15 cellular contexts compared by ENCODE assay signal in genomic region chr16:11431915-11432465, GRCh38.
DNase-seq lines count a peak whose midpoint lies in the region; ATAC-seq lines count a peak whose summit lies in the region.
"Had no signal": no experiment of that assay in that cellular context is flagged by ENCODE, and none has a peak within 500 bp of the region (broad histone marks: within the 10 kb centered on the region; RNA-seq: fewer than 3 reads in every experiment).

No MANE protein-coding gene starts in this region.

- peaks cover 25% of the 10 kb centered on the region for H3K4me1 Mint-ChIP-seq in dendritic cell treated with granulocyte-macrophage colony-stimulating factor and Interleukin-4, amounts not matched to agents 40 ng/mL and 50 ng/mL, for 4 days (ENCODE audit: low read depth)
- no peaks in the 10 kb centered on the region for H3K4me1 Mint-ChIP-seq in activated CD4-positive, alpha-beta T cell treated with anti-CD3 and anti-CD28 coated beads, Interleukin-2, amount 10 ng/mL, durations not matched to agents 7 days and 5 days
- H3K4me1 Mint-ChIP-seq: B cell; CD4-positive, alpha-beta memory T cell had no signal

- no peaks in the 10 kb centered on the region for H3K36me3 ChIP-seq in mesendoderm (ENCODE audit: control insufficient read depth, insufficient read depth, low read length)

- peak overlapping the region; percentile 35 for H3K27ac Mint-ChIP-seq in dendritic cell treated with granulocyte-macrophage colony-stimulating factor and Interleukin-4, amounts not matched to agents 40 ng/mL and 50 ng/mL, for 4 days
- no peak overlapping the region for H3K27ac Mint-ChIP-seq in activated CD4-positive, alpha-beta T cell treated with anti-CD3 and anti-CD28 coated beads, Interleukin-2, amount 10 ng/mL, durations not matched to agents 7 days and 5 days
- H3K27ac Mint-ChIP-seq: B cell had no signal

- intact Hi-C loops in dendritic cell treated with granulocyte-macrophage colony-stimulating factor and Interleukin-4, amounts not matched to agents 40 ng/mL and 50 ng/mL, for 4 days (cut with micrococcal nuclease): no loop called here

- no peak overlapping the region for H2BK5ac ChIP-seq in mesendoderm (ENCODE audit: low read length)

- no peak overlapping the region for H3K4me3 Mint-ChIP-seq in dendritic cell treated with granulocyte-macrophage colony-stimulating factor and Interleukin-4, amounts not matched to agents 40 ng/mL and 50 ng/mL, for 4 days
- H3K4me3 Mint-ChIP-seq in activated CD4-positive, alpha-beta T cell treated with anti-CD3 and anti-CD28 coated beads, Interleukin-2, amount 10 ng/mL, durations not matched to agents 7 days and 5 days: no peak overlapping the region
- H3K4me3 Mint-ChIP-seq: B cell; CD4-positive, alpha-beta memory T cell; IgD-negative memory B cell had no signal

- H3K23ac ChIP-seq in mesendoderm (ENCODE audit: low read length): no peak overlapping the region

- no peak overlapping the region for H4K5ac ChIP-seq in mesendoderm (ENCODE audit: low read length)

- H3K27ac ChIP-seq in mesendoderm (ENCODE audit: low read depth, low read length): no peak overlapping the region

- no peaks in the 10 kb centered on the region for H3K79me2 ChIP-seq in mesendoderm (ENCODE audit: control insufficient read depth, insufficient read depth, low read length)

- peak; percentile 34 for DNase-seq in EL
- peak; percentile 28 for DNase-seq in MV-4-11 (lab: John Stamatoyannopoulos, UW)
- DNase-seq in mesendoderm: peak; percentile 16
- no peak for DNase-seq in activated CD4-positive, alpha-beta T cell treated with anti-CD3 and anti-CD28 coated beads, Interleukin-2, amount 10 ng/mL, durations not matched to agents 7 days and 5 days
- DNase-seq in NCI-H187 treated with DMSO at 0.1 percent for 48 hours (lab: John Stamatoyannopoulos, UW): no peak
- DNase-seq: CD4-positive, alpha-beta memory T cell; DND-41; H7; NCI-H1048; NCI-H1694; NCI-H446 had no signal

- WGBS in mesendoderm (ENCODE audit: extremely low coverage, insufficient coverage, low lambda C conversion rate): no CpG with 5 or more reads among the region's 4 CpGs

- H2BK120ac ChIP-seq in mesendoderm (ENCODE audit: low read depth, low read length): no peak overlapping the region

- H2BK15ac ChIP-seq in mesendoderm (replicated peaks; ENCODE audit: low read depth): no peak overlapping the region

- CTCF ChIA-PET in activated CD4-positive, alpha-beta T cell treated with anti-CD3 and anti-CD28 coated beads, Interleukin-2, amount 10 ng/mL, durations not matched to agents 7 days and 5 days (lab: Charles Lee): interaction anchor here (0.9 kb wide), 1 partner anchor 206 kb away, joined by 3 read pairs; no protein-coding TSS in a partner anchor

- no peaks in the 10 kb centered on the region for H3K27me3 ChIP-seq in mesendoderm (ENCODE audit: insufficient read depth, low read length, poor library complexity)

- H3K27me3 Mint-ChIP-seq in dendritic cell treated with granulocyte-macrophage colony-stimulating factor and Interleukin-4, amounts not matched to agents 40 ng/mL and 50 ng/mL, for 4 days: peaks cover 14% of the 10 kb centered on the region
- no peaks in the 10 kb centered on the region for H3K27me3 Mint-ChIP-seq in activated CD4-positive, alpha-beta T cell treated with anti-CD3 and anti-CD28 coated beads, Interleukin-2, amount 10 ng/mL, durations not matched to agents 7 days and 5 days
- H3K27me3 Mint-ChIP-seq: B cell had no signal

- H4K8ac ChIP-seq in mesendoderm (ENCODE audit: low read depth, low read length): no peak overlapping the region

- no peak overlapping the region for H3K56ac ChIP-seq in mesendoderm (ENCODE audit: low read length)

- no peaks in the 10 kb centered on the region for H3K36me3 Mint-ChIP-seq in dendritic cell treated with granulocyte-macrophage colony-stimulating factor and Interleukin-4, amounts not matched to agents 40 ng/mL and 50 ng/mL, for 4 days (ENCODE audit: low read depth)
- no peaks in the 10 kb centered on the region for H3K36me3 Mint-ChIP-seq in activated CD4-positive, alpha-beta T cell treated with anti-CD3 and anti-CD28 coated beads, Interleukin-2, amount 10 ng/mL, durations not matched to agents 7 days and 5 days (ENCODE audit: low read depth)
- H3K36me3 Mint-ChIP-seq: CD4-positive, alpha-beta memory T cell had no signal

- no peaks in the 10 kb centered on the region for H3K79me1 ChIP-seq in mesendoderm (ENCODE audit: low read length)

- no peaks in the 10 kb centered on the region for H3K4me1 ChIP-seq in mesendoderm (ENCODE audit: control insufficient read depth, low read depth, low read length)

- no peak overlapping the region for H2AK5ac ChIP-seq in mesendoderm (ENCODE audit: low read length)

- ATAC-seq in HG03196 (IDR thresholded peaks at IDR 0.05; ENCODE audit: unreplicated experiment): no peak

- POLR2A ChIA-PET in activated CD4-positive, alpha-beta T cell treated with anti-CD3 and anti-CD28 coated beads, Interleukin-2, amount 10 ng/mL, durations not matched to agents 7 days and 5 days (lab: Charles Lee): no interaction called here

- no peak overlapping the region for H3K4me3 ChIP-seq in mesendoderm (ENCODE audit: low read length)

- H3K4me2 ChIP-seq in mesendoderm (ENCODE audit: low read length): no peak overlapping the region

- no peak overlapping the region for H3K18ac ChIP-seq in mesendoderm (ENCODE audit: low read length)

- H3K9ac ChIP-seq in mesendoderm (ENCODE audit: low read length): no peak overlapping the region

- H3K4ac ChIP-seq in mesendoderm (ENCODE audit: low read depth, low read length): no peak overlapping the region

- H3K9me3 Mint-ChIP-seq in dendritic cell treated with granulocyte-macrophage colony-stimulating factor and Interleukin-4, amounts not matched to agents 40 ng/mL and 50 ng/mL, for 4 days: peaks cover 8% of the 10 kb centered on the region
- no peaks in the 10 kb centered on the region for H3K9me3 Mint-ChIP-seq in activated CD4-positive, alpha-beta T cell treated with anti-CD3 and anti-CD28 coated beads, Interleukin-2, amount 10 ng/mL, durations not matched to agents 7 days and 5 days

Comparison
In these comparisons a context has a peak if more than half of its experiments do, and no peak if none do; other contexts are left out.
1. DNase-seq: peak in EL (single experiment), MV-4-11 (single experiment) and mesendoderm (single experiment); none in activated CD4-positive, alpha-beta T cell treated with anti-CD3 and anti-CD28 coated beads, Interleukin-2, amount 10 ng/mL, durations not matched to agents 7 days and 5 days (single experiment) and NCI-H187 treated with DMSO at 0.1 percent for 48 hours (single experiment).